In the genomic region with DNA sequence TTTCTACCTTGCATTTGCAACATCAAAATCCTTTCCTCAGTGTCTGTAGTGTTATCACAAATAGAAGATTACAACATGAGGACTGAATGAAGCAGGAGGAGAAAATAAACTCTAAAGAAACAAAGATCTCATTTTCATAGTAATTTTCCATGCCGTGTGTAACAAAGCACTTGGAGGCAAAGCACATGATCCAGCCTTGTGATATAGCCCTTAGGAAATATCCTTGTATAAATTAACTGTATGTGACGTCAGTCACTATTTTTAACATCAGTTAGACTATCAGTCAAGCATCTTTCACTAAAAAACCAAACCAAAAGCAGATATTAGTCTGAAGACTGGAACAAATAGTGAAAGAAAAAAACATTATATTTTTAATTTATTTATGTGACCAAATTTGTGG, we compare ENCODE assay signal across 23 cellular contexts.
"Had no signal": no experiment of that assay in that cellular context is flagged by ENCODE, and none has a peak within 500 bp of the region (broad histone marks: within the 10 kb centered on the region; RNA-seq: fewer than 3 reads in every experiment).

No MANE protein-coding gene starts in this region.

- ATAC-seq: activated CD8-positive, alpha-beta T cell treated with anti-CD3 and anti-CD28 coated beads, Interleukin-2, amount 10 ng/mL, durations not matched to agents 7 days and 5 days had no signal

- H3K36me3 ChIP-seq: ascending aorta, cardiac muscle cell had no signal

- DNase-seq: activated CD4-positive, alpha-beta T cell treated with anti-CD3 and anti-CD28 coated beads, Interleukin-2, amount 10 ng/mL, durations not matched to agents 7 days and 5 days; activated CD4-positive, alpha-beta T cell treated with anti-CD3 and anti-CD28 coated beads, Interleukin-2, amount 50 U/mL, for 48 hours; activated CD8-positive, alpha-beta T cell treated with anti-CD3 and anti-CD28 coated beads, Interleukin-2, amount 10 ng/mL, durations not matched to agents 7 days and 5 days; activated gamma-delta T cell; activated naive CD4-positive, alpha-beta T cell treated with Interleukin-2 at 50 U/mL for 16 hours; activated naive CD8-positive, alpha-beta T cell treated with anti-CD3 and anti-CD28 coated beads, Interleukin-2, amount 10 ng/mL, durations not matched to agents 7 days and 5 days; activated T-cell treated with anti-CD3 and anti-CD28 coated beads, Interleukin-2, amount 50 U/mL, for 24 hours; amygdala; NCI-H1092 treated with DMSO at 0.1 percent for 48 hours; NCI-H1417; NCI-H146; NCI-H187; NCI-H2029 treated with DMSO at 0.1 percent for 48 hours; NCI-H2107; NCI-H2171; NCI-H510A; NCI-H526; NCI-H748 treated with DMSO at 0.1 percent for 48 hours; PC-9; Right ventricle myocardium superior; SK-N-SH had no signal

- H3K4me3 ChIP-seq: ascending aorta, cardiac muscle cell, PC-9 had no signal

- H3K4me1 ChIP-seq: ascending aorta had no signal

- H3K9ac ChIP-seq: SK-N-SH had no signal

- H3K27me3 ChIP-seq: ascending aorta, cardiac muscle cell had no signal

- H3K4me2 ChIP-seq: PC-9, SK-N-SH had no signal

- H2AFZ ChIP-seq: PC-9 had no signal

- H3K27ac ChIP-seq: ascending aorta, cardiac muscle cell, PC-9 had no signal
